ENCODE assay signal across 1 cellular context in genomic region chr10:117801691-117802090, GRCh38.
TF ChIP-seq lines count a peak whose summit lies in the region.

No MANE protein-coding gene starts in this region.

TF ChIP-seq in HepG2, 621 proteins besides CTCF, POLR2A, EP300 and RAD21 (continued from another document):
- TF ChIP-seq ZBTB40 (IDR thresholded peaks at IDR 0.05) (no peak), ZBTB40 (CRISPR knock-in tag; IDR thresholded peaks at IDR 0.05) (no peak), FOSL2 (CRISPR knock-in tag; IDR thresholded peaks at IDR 0.05) (peak; percentile 52), CBFB (CRISPR knock-in tag; IDR thresholded peaks at IDR 0.05) (no peak)
